Comparison of ENCODE assay signal across 1 cellular context in genomic region chr12:3496964-3497363, GRCh38.
TF ChIP-seq lines count a peak whose summit lies in the region.

No MANE protein-coding gene starts in this region.

TF ChIP-seq in WTC11, 78 proteins besides CTCF, POLR2A, EP300 and RAD21 (continued from another document):
- TF ChIP-seq ARID4B (CRISPR knock-in tag; IDR thresholded peaks at IDR 0.05; ENCODE audit: borderline replicate concordance) (no peak), FOXP1 (CRISPR knock-in tag; IDR thresholded peaks at IDR 0.05; ENCODE audit: borderline replicate concordance) (no peak), ERG (CRISPR knock-in tag; IDR thresholded peaks at IDR 0.05) (no peak), FOXK1 (CRISPR knock-in tag; IDR thresholded peaks at IDR 0.05) (no peak), ETV6 (CRISPR knock-in tag; IDR thresholded peaks at IDR 0.05) (no peak)
